ENCODE assay signal across 8 cellular contexts in the genomic region with DNA sequence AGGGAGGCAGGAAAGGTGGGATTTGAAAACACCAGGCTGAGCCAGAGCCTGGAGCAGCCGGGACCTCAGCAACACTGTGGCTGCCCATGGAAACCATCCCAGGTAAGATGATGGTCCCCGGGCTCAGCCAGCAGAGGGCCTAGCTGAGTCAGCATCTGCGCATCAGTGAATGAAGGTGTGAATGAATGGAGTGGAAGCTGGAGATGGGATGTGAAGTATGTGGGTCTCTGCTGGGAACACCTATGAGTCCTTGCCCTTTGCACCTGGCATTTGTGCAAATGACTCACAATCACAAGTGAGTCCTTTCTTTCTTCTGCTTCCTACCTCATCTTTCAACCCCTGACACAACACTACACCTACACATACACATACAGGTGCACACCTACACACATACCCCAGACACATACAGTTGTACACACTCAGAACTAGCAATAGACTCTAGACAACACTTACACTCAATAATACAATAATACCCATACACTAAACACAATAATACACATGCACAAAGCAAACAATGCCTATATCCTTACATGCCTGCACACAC.
DNase-seq lines count a peak whose midpoint lies in the region; ATAC-seq and TF ChIP-seq lines count a peak whose summit lies in the region.

No MANE protein-coding gene starts in this region.

- TF ChIP-seq CTCF in left ventricle myocardium inferior (IDR thresholded peaks at IDR 0.05; ENCODE audit: borderline replicate concordance) (peak; percentile 42), Peyer's patch (IDR thresholded peaks at IDR 0.05) (peak in 2 of 6 experiments; percentile 22 to 33), foreskin keratinocyte (conservative IDR thresholded peaks at IDR 0.05) (peak; percentile 57), gastrocnemius medialis (IDR thresholded peaks at IDR 0.05 in 4 of 5, conservative IDR thresholded peaks at IDR 0.05 in 1 of 5) (peak in 1 of 5 experiments; percentile 13)

- H3K36me3 ChIP-seq in left ventricle myocardium inferior (no peaks in the 10 kb centered on the region), Peyer's patch (no peaks in the 10 kb centered on the region), SJCRH30 (no peaks in the 10 kb centered on the region), gastrocnemius medialis (no peaks in the 10 kb centered on the region)

- H3K27me3 ChIP-seq in left ventricle myocardium inferior (ENCODE audit: low read depth) (peaks cover 7% of the 10 kb centered on the region), Peyer's patch (no peaks in the 10 kb centered on the region), foreskin keratinocyte (no peaks in the 10 kb centered on the region), SJCRH30 (peaks cover 45% of the 10 kb centered on the region), gastrocnemius medialis (peaks cover 0 to 3% (median 0%) of the 10 kb centered on the region in 3 donors)

- H3K9me3 ChIP-seq in left ventricle myocardium inferior (replicated peaks): no peaks in the 10 kb centered on the region
- H3K9me3 ChIP-seq in Peyer's patch: no peaks in the 10 kb centered on the region
- no peaks in the 10 kb centered on the region for H3K9me3 ChIP-seq in SJCRH30 (replicated peaks)
- H3K9me3 ChIP-seq in gastrocnemius medialis: no peaks in the 10 kb centered on the region

- H3K27ac ChIP-seq in left ventricle myocardium inferior (replicated peaks): no peak overlapping the region
- peak overlapping the region in 1 of 4 donors; percentile 69 for H3K27ac ChIP-seq in Peyer's patch
- no peak overlapping the region for H3K27ac ChIP-seq in foreskin keratinocyte
- H3K27ac ChIP-seq in SJCRH30: no peak overlapping the region
- H3K27ac ChIP-seq in gastrocnemius medialis: no peak overlapping the region

- H3K4me1 ChIP-seq in left ventricle myocardium inferior: peaks cover 48% of the 10 kb centered on the region
- peaks cover 0 to 39% (median 13%) of the 10 kb centered on the region in 4 donors for H3K4me1 ChIP-seq in Peyer's patch
- H3K4me1 ChIP-seq in foreskin keratinocyte: peaks cover 6% of the 10 kb centered on the region
- no peaks in the 10 kb centered on the region for H3K4me1 ChIP-seq in SJCRH30
- H3K4me1 ChIP-seq in gastrocnemius medialis: peaks cover 0 to 5% of the 10 kb centered on the region in 2 donors

- ATAC-seq in Right ventricle myocardium inferior: no peak
- ATAC-seq in foreskin keratinocyte: peak; percentile 61
- ATAC-seq in HG02678 (IDR thresholded peaks at IDR 0.05; ENCODE audit: unreplicated experiment): no peak
- no peak for ATAC-seq in gastrocnemius medialis

- in situ Hi-C loops in gastrocnemius medialis (cut with MboI; ENCODE audit: low sequenced_read_pairs in 4 of 4): no loop called here

- DNase-seq in left ventricle myocardium inferior (no peak), Right ventricle myocardium inferior (ENCODE audit: missing footprints) (no peak), Peyer's patch (peak in 2 of 3 donors; percentile 39 to 57), foreskin keratinocyte (no peak), SJCRH30 (no peak), gastrocnemius medialis (no peak)
- no peak for DNase-seq in NK-92 treated with Interleukin-12 subunit alpha and Interleukin-12 subunit beta, amount 100 ng/mL, for 24 hours (lab: John Stamatoyannopoulos, UW)

- intact Hi-C loops in left ventricle myocardium inferior (cut with micrococcal nuclease) (no loop called here), Right ventricle myocardium inferior (cut with DNase I) (no loop called here), gastrocnemius medialis (cut with DNase I; ENCODE audit: low total_unique reads) (no loop called here)

- TF ChIP-seq POLR2A in Peyer's patch (IDR thresholded peaks at IDR 0.05) (no peak), gastrocnemius medialis (IDR thresholded peaks at IDR 0.05) (no peak)

- H3K4me3 ChIP-seq in left ventricle myocardium inferior: no peak overlapping the region
- no peak overlapping the region for H3K4me3 ChIP-seq in Peyer's patch
- H3K4me3 ChIP-seq in SJCRH30: no peak overlapping the region
- no peak overlapping the region for H3K4me3 ChIP-seq in gastrocnemius medialis

Comparison
In these comparisons a context has a peak if more than half of its experiments do, and no peak if none do; other contexts are left out.
1. DNase-seq: peak in Peyer's patch (2 of 3); none in left ventricle myocardium inferior (single experiment), Right ventricle myocardium inferior (single experiment), foreskin keratinocyte (0 of 2), SJCRH30 (0 of 2), gastrocnemius medialis (0 of 2) and NK-92 treated with Interleukin-12 subunit alpha and Interleukin-12 subunit beta, amount 100 ng/mL, for 24 hours (single experiment).